ENCODE assay signal across 7 cellular contexts in the genomic region with DNA sequence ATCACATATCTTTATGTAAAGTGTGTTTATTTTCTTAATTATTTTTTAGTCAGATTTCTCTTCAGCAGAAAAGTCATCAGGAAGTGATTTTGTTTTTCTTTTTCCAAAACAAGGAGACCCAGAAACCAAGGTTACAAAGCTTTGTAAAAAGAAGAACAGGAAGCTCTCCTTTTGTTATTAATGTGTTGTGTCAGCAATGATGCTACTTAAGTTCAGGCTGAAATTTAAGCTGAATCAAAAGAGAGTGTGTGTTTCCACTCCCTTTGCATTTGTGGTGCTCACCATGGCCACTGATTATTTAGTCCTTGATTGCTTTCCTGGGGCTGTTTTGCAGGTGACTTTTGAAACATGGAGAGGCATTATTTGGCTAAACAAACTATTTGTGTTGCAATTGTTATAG.
DNase-seq lines count a peak whose midpoint lies in the region; ATAC-seq and TF ChIP-seq lines count a peak whose summit lies in the region.

No MANE protein-coding gene starts in this region.

- no peak overlapping the region for H3K4me3 ChIP-seq in osteoblast (ENCODE audit: insufficient read depth, low read length)

- no peak overlapping the region for H3K4me2 ChIP-seq in osteoblast (ENCODE audit: insufficient read depth, low read length)

- no peak for DNase-seq in activated T-helper 1 cell treated with anti-CD3 and anti-CD28 coated beads, Interleukin-12 subunit alpha, Interleukin-12 subunit beta, Interleukin-2, Interleukin-4 antibody, amounts not matched to agents 30 ng/mL and 10 ng/mL and 1 ng/mL, durations not matched to agents 14 hours and 24 hours and 36 hours (ENCODE audit: low spot score)
- DNase-seq in osteoblast (ENCODE audit: insufficient read length, low spot score, missing footprints) = no peak
- no peak for DNase-seq in SHP77 treated with DMSO at 0.1 percent for 48 hours (lab: John Stamatoyannopoulos, UW)
- DNase-seq in EL = no peak
- no peak for DNase-seq in DMS 273 treated with DMSO at 0.1 percent for 48 hours (lab: John Stamatoyannopoulos, UW)

- peaks cover 50% of the 10 kb centered on the region for H3K4me1 Mint-ChIP-seq in activated T-helper 1 cell treated with anti-CD3 and anti-CD28 coated beads, Interleukin-12 subunit alpha, Interleukin-12 subunit beta, Interleukin-2, Interleukin-4 antibody, amounts not matched to agents 30 ng/mL and 10 ng/mL and 1 ng/mL, durations not matched to agents 14 hours and 24 hours and 36 hours (ENCODE audit: low read depth)

- H4K20me1 ChIP-seq in osteoblast (ENCODE audit: insufficient read depth, low read length) = no peaks in the 10 kb centered on the region

- H3K27ac Mint-ChIP-seq in activated T-helper 1 cell treated with anti-CD3 and anti-CD28 coated beads, Interleukin-12 subunit alpha, Interleukin-12 subunit beta, Interleukin-2, Interleukin-4 antibody, amounts not matched to agents 30 ng/mL and 10 ng/mL and 1 ng/mL, durations not matched to agents 14 hours and 24 hours and 36 hours = peak overlapping the region; percentile 95

- H2AFZ ChIP-seq in osteoblast (ENCODE audit: low read length) = peak overlapping the region; percentile 60

- ATAC-seq in GM19351 (IDR thresholded peaks at IDR 0.05; ENCODE audit: unreplicated experiment) (peak; percentile 33), HG03520 (IDR thresholded peaks at IDR 0.05; ENCODE audit: unreplicated experiment) (peak; percentile 33)

- H3K36me3 Mint-ChIP-seq in activated T-helper 1 cell treated with anti-CD3 and anti-CD28 coated beads, Interleukin-12 subunit alpha, Interleukin-12 subunit beta, Interleukin-2, Interleukin-4 antibody, amounts not matched to agents 30 ng/mL and 10 ng/mL and 1 ng/mL, durations not matched to agents 14 hours and 24 hours and 36 hours (ENCODE audit: low read depth) = peaks cover 15% of the 10 kb centered on the region

- peaks cover 13% of the 10 kb centered on the region for H3K9me3 Mint-ChIP-seq in activated T-helper 1 cell treated with anti-CD3 and anti-CD28 coated beads, Interleukin-12 subunit alpha, Interleukin-12 subunit beta, Interleukin-2, Interleukin-4 antibody, amounts not matched to agents 30 ng/mL and 10 ng/mL and 1 ng/mL, durations not matched to agents 14 hours and 24 hours and 36 hours

- intact Hi-C loops in activated T-helper 1 cell treated with anti-CD3 and anti-CD28 coated beads, Interleukin-12 subunit alpha, Interleukin-12 subunit beta, Interleukin-2, Interleukin-4 antibody, amounts not matched to agents 30 ng/mL and 10 ng/mL and 1 ng/mL, durations not matched to agents 14 hours and 24 hours and 36 hours (cut with micrococcal nuclease) = loop anchor here (1.0 to 10.0 kb wide), 13 partner anchors 8 to 1565 kb away; partner anchors contain the start of genes DUSP6 and POC1B

- no peaks in the 10 kb centered on the region for H3K27me3 Mint-ChIP-seq in activated T-helper 1 cell treated with anti-CD3 and anti-CD28 coated beads, Interleukin-12 subunit alpha, Interleukin-12 subunit beta, Interleukin-2, Interleukin-4 antibody, amounts not matched to agents 30 ng/mL and 10 ng/mL and 1 ng/mL, durations not matched to agents 14 hours and 24 hours and 36 hours (ENCODE audit: insufficient read depth)

- no peaks in the 10 kb centered on the region for H3K27me3 ChIP-seq in osteoblast (ENCODE audit: insufficient read depth, low read length)

- H3K4me3 Mint-ChIP-seq in activated T-helper 1 cell treated with anti-CD3 and anti-CD28 coated beads, Interleukin-12 subunit alpha, Interleukin-12 subunit beta, Interleukin-2, Interleukin-4 antibody, amounts not matched to agents 30 ng/mL and 10 ng/mL and 1 ng/mL, durations not matched to agents 14 hours and 24 hours and 36 hours = peak overlapping the region; percentile 76

- no peak overlapping the region for H3K27ac ChIP-seq in osteoblast (ENCODE audit: low read depth, low read length)

- TF ChIP-seq CTCF in osteoblast (IDR thresholded peaks at IDR 0.05; ENCODE audit: extremely low read depth, low read depth, low read length) = no peak

- no peaks in the 10 kb centered on the region for H3K9me3 ChIP-seq in osteoblast (ENCODE audit: low read depth, low read length)

- H3K79me2 ChIP-seq in osteoblast (ENCODE audit: insufficient read depth, low read length) = no peaks in the 10 kb centered on the region

- H3K4me1 ChIP-seq in osteoblast (ENCODE audit: insufficient read depth, low read length) = peaks cover 16% of the 10 kb centered on the region

- no peaks in the 10 kb centered on the region for H3K36me3 ChIP-seq in osteoblast (ENCODE audit: insufficient read depth, low read length)
